ENCODE assay signal across 15 cellular contexts in genomic region chr9:7130421-7130820, GRCh38.
DNase-seq lines count a peak whose midpoint lies in the region; ATAC-seq and TF ChIP-seq lines count a peak whose summit lies in the region.
"Had no signal": no experiment of that assay in that cellular context is flagged by ENCODE, and none has a peak within 500 bp of the region (broad histone marks: within the 10 kb centered on the region; RNA-seq: fewer than 3 reads in every experiment).

No MANE protein-coding gene starts in this region.

- WGBS in tibial nerve, 2 donors: 95 to 96% methylated on average over 4 of the region's 4 CpGs

- no peak overlapping the region for H3K27ac ChIP-seq in tibial nerve

- ATAC-seq in SK-N-SH treated with all-trans-retinoic acid at 6 μM for 48 hours (peak; percentile 84), HG02981 (IDR thresholded peaks at IDR 0.05; ENCODE audit: unreplicated experiment) (no peak)

- no peaks in the 10 kb centered on the region for H3K9me3 ChIP-seq in tibial nerve

- TF ChIP-seq CTCF in retinal pigment epithelial cell (conservative IDR thresholded peaks at IDR 0.05; ENCODE audit: low read depth, low read length) (no peak), tibial nerve (IDR thresholded peaks at IDR 0.05) (no peak)

- peaks cover 0 to 51% (median 2%) of the 10 kb centered on the region in 3 donors for H3K36me3 ChIP-seq in tibial nerve

- TF ChIP-seq POLR2A in tibial nerve (IDR thresholded peaks at IDR 0.05): no peak

- H3K4me3 ChIP-seq in retinal pigment epithelial cell (ENCODE audit: low read length): no peak overlapping the region
- H3K4me3 ChIP-seq in tibial nerve: no peak overlapping the region

- DNase-seq in DMS79 (lab: John Stamatoyannopoulos, UW): peak; percentile 34
- peak; percentile 44 for DNase-seq in left kidney (ENCODE audit: low read depth, low spot score)
- peak; percentile 88 for DNase-seq in retinal pigment epithelial cell (ENCODE audit: low read depth)
- DNase-seq in tibial nerve (ENCODE audit: low spot score in 2 of 2): no peak
- DNase-seq in mesenteric fat pad (ENCODE audit: low spot score): no peak
- DNase-seq: ACHN; C1 segment of cervical spinal cord; CD4-positive, alpha-beta T cell; DND-41; GDM1; HCEC 1CT; HFFc6; IMR-90 had no signal

- no peaks in the 10 kb centered on the region for H3K27me3 ChIP-seq in tibial nerve

- TF ChIP-seq EP300 in tibial nerve (IDR thresholded peaks at IDR 0.05): no peak

- H3K4me1 ChIP-seq in tibial nerve: no peaks in the 10 kb centered on the region

TF ChIP-seq in SK-N-SH treated with all-trans-retinoic acid at 6 μM for 48 hours, 23 proteins besides CTCF, POLR2A, EP300 and RAD21:
- 0 out of 2 replicates have a peak, but pooled peaks have one; percentile 21 for TF ChIP-seq GLIS3 (CRISPR knock-in tag; IDR thresholded peaks at IDR 0.05)
- 0 out of 2 replicates have a peak, but pooled peaks have one; percentile 69 for TF ChIP-seq TSHZ2 (CRISPR knock-in tag; IDR thresholded peaks at IDR 0.05)
- TF ChIP-seq TCF4 (CRISPR knock-in tag; IDR thresholded peaks at IDR 0.05; ENCODE audit: borderline replicate concordance): peak; percentile 87
- peak; percentile 71; the same call in 1 of the 2 replicates for TF ChIP-seq PATZ1 (CRISPR knock-in tag; IDR thresholded peaks at IDR 0.05; ENCODE audit: borderline replicate concordance)
- peak; percentile 78 for TF ChIP-seq ISL1 (CRISPR knock-in tag; IDR thresholded peaks at IDR 0.05)
- TF ChIP-seq SNAI2 (CRISPR knock-in tag; IDR thresholded peaks at IDR 0.05): no peak
TF ChIP-seq in SK-N-SH treated with all-trans-retinoic acid at 6 μM for 48 hours: peak in this region for 5.

Comparison
In these comparisons a context has a peak if more than half of its experiments do, and no peak if none do; other contexts are left out.
1. DNase-seq: peak in DMS79 (single experiment), left kidney (single experiment) and retinal pigment epithelial cell (single experiment); none in tibial nerve (0 of 2) and mesenteric fat pad (single experiment).